ENCODE assay signal across 8 cellular contexts in the genomic region with DNA sequence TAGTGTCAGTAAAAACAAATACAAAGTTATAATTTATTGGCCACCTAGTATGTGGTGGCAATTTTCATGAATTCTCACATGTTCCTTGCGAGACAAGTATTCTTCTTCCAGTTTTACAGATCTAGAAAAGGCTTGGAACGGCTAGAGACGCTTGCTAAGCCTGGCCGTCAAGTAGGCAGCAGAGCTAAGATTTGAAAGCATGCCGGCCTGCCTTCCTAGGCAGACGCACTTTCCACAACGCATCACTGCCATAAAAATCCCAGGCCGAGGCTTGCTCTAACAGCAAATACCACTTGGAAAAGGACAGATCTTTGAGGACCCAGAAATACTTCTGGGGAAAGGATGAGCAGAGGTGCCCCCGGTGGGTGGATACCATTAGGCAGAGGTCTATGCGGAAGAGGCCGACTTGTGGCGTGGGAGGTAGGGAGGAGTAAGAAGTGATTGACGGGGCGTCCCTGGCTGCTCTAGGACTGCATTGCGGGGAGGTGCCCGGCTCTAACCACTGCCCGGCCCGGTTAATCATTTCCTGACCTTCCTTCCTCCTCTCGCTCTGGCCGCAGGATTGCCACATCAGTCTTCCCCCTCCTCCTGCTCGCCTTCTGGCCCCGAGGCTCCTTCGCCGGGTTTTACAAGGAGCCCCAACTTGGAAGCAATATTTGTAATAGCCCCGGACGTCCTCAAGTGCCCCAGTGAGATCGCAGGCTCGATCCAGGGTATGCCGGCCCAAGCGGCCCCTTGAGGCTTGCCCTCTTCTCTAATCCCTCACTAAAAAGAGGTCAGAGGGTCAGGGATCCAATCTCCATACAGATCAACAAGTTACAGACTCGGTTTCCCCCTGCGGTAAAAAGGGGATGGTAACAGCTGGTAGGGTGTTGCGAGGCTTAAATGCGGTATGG. TPM values are rescaled to one million over a fixed set of nuclear protein-coding genes. Genes with fewer than 3 reads are reported as not detected.
A peak's percentile ranks its signal among the peaks of the same experiment; 100 is the strongest.
DNase-seq lines count a peak whose midpoint lies in the region; ATAC-seq and TF ChIP-seq lines count a peak whose summit lies in the region.

No MANE protein-coding gene starts in this region.

- peaks cover 58% of the 10 kb centered on the region for H3K4me1 Mint-ChIP-seq in T-helper 17 cell

- no peak for DNase-seq in BE2C
- DNase-seq in T-helper 17 cell = peak; percentile 38 to 58 (median 41)
- DNase-seq in anterior cingulate cortex (lab: John Stamatoyannopoulos, UW) = peak in 43 of 58 donors; percentile 15 to 74 (median 34)
- no peak for DNase-seq in iPS DF 6.9 (ENCODE audit: low read depth, low spot score)
- DNase-seq in sigmoid colon = peak; percentile 95
- no peak for DNase-seq in NCI-H128 (lab: John Stamatoyannopoulos, UW; ENCODE audit: unreplicated experiment)

- peaks cover 17% of the 10 kb centered on the region for H3K4me1 ChIP-seq in BE2C
- H3K4me1 ChIP-seq in iPS DF 6.9 (ENCODE audit: control insufficient read depth, insufficient read depth, low read length) = no peaks in the 10 kb centered on the region
- H3K4me1 ChIP-seq in sigmoid colon = peaks cover 5 to 58% (median 51%) of the 10 kb centered on the region in 4 donors

- no CpG with 5 or more reads among the region's 34 CpGs for WGBS in iPS DF 6.9 (ENCODE audit: insufficient coverage, insufficient read length)
- WGBS in sigmoid colon, 2 donors = 3 to 15% methylated on average over 34 of the region's 34 CpGs

- no peak for TF ChIP-seq EP300 in sigmoid colon (IDR thresholded peaks at IDR 0.05)

- no peak overlapping the region for H3K27ac Mint-ChIP-seq in T-helper 17 cell

- H3K36me3 ChIP-seq in BE2C = peaks cover 8% of the 10 kb centered on the region; the same call in 1 of the 2 replicates
- no peaks in the 10 kb centered on the region for H3K36me3 ChIP-seq in iPS DF 6.9 (ENCODE audit: control insufficient read depth, insufficient read depth, low read length)
- H3K36me3 ChIP-seq in sigmoid colon = no peaks in the 10 kb centered on the region

- no peaks in the 10 kb centered on the region for H3K27me3 Mint-ChIP-seq in T-helper 17 cell

- H3K36me3 Mint-ChIP-seq in T-helper 17 cell (ENCODE audit: low read depth) = peaks cover 5% of the 10 kb centered on the region

- H3K27ac ChIP-seq in iPS DF 6.9 (ENCODE audit: low read length) = no peak overlapping the region
- peak overlapping the region; percentile 94 to 99 (median 98) for H3K27ac ChIP-seq in sigmoid colon

- H3K4me3 ChIP-seq in BE2C (ENCODE audit: low read depth, low read length) = peak overlapping the region; percentile 73
- H3K4me3 ChIP-seq in iPS DF 6.9 (ENCODE audit: low read length) = peak overlapping the region; percentile 2; the same call in 1 of the 2 replicates
- peak overlapping the region; percentile 75 to 87 (median 80) for H3K4me3 ChIP-seq in sigmoid colon

- H3K27me3 ChIP-seq in BE2C (no peaks in the 10 kb centered on the region), iPS DF 6.9 (ENCODE audit: control insufficient read depth, insufficient read depth, low read length) (peaks cover 57% of the 10 kb centered on the region), sigmoid colon (no peaks in the 10 kb centered on the region)

- H3K9me3 ChIP-seq in BE2C (no peaks in the 10 kb centered on the region), T-helper 17 cell (ENCODE audit: control insufficient read depth, low read length, poor library complexity, severe bottlenecking) (no peaks in the 10 kb centered on the region), iPS DF 6.9 (ENCODE audit: control insufficient read depth, insufficient read depth, low read length) (no peaks in the 10 kb centered on the region), sigmoid colon (no peaks in the 10 kb centered on the region)

- intact Hi-C loops in sigmoid colon (cut with DNase I) = loop anchor here (1.0 kb wide), 1 partner anchor 95 kb away; no protein-coding TSS in a partner anchor

- peak overlapping the region; percentile 89 for H3K4me3 Mint-ChIP-seq in T-helper 17 cell

- peak; percentile 17 to 79 for TF ChIP-seq POLR2A in sigmoid colon (IDR thresholded peaks at IDR 0.05)

- TF ChIP-seq CTCF in BE2C (IDR thresholded peaks at IDR 0.05; ENCODE audit: low read depth, low read length) = no peak
- TF ChIP-seq CTCF in sigmoid colon (IDR thresholded peaks at IDR 0.05) = no peak

- ATAC-seq in GM19452 (IDR thresholded peaks at IDR 0.05; ENCODE audit: unreplicated experiment) = peak; percentile 45
- ATAC-seq in HG03571 (IDR thresholded peaks at IDR 0.05; ENCODE audit: unreplicated experiment) = peak; percentile 45
- ATAC-seq in T-helper 17 cell = peak; percentile 31

RNA-seq across cellular contexts. Expression of gene USP3, which starts 1.3 kb away (rescaled TPM):
- 19.5 TPM for polyA plus RNA-seq in BE2C (2012; ENCODE audit: insufficient read depth, insufficient read length, low read depth)
- total RNA-seq in T-helper 17 cell = 100 to 1,000 TPM; 219 to 288 TPM
- total RNA-seq in sigmoid colon = 10 to 100 TPM; 46.4 to 66.5 (median 64.8) TPM
- 10 to 100 TPM; 20.4 to 31.4 (median 26.4) TPM for polyA plus RNA-seq in sigmoid colon

Comparison
In these comparisons a context has a peak if more than half of its experiments do, and no peak if none do; other contexts are left out.
1. DNase-seq: peak in T-helper 17 cell (3 of 3), anterior cingulate cortex (43 of 58) and sigmoid colon (single experiment); none in BE2C (single experiment), iPS DF 6.9 (single experiment) and NCI-H128 (single experiment).
2. H3K4me3 ChIP-seq: peak in every context shown above with its lines; median percentile 80 in sigmoid colon; 73 in BE2C; 2 in iPS DF 6.9.
3. Peak in every context shown above with its lines, with median percentiles within 50 percentile points of each other: ATAC-seq.